Comparison of ENCODE assay signal across 8 cellular contexts in the genomic region with DNA sequence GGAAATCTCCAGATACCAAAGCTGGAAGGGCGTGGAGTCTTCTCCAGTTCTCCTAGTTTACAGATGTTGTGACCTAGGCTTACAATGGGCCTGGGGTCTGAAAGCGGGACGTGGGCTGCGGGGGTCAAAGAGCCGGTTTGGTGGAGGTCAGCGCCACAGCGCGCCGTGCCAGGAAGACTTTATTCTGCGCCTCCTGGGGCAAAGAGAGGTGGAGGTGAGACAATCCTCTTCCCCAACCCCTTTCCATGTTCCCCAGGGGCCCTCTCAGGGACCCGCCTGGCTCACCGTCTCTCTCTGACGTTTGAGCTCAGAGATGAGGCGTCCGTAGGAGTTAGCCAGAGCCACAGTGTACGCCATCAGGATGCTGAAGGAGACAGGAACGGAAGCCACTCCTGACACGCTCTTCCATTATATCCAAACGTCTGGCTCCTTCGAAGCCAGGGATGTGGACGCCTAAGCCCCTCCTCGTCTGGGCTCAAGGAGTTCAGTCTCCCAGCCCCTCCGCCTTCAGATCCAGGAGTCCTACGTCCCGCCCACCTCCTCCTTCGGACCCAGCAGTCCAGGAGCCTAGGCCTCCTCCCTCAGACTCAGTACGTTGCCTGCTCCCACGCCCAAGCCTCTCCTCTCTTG. TPM values are rescaled to one million over a fixed set of nuclear protein-coding genes. Genes with fewer than 3 reads are reported as not detected.
A peak's percentile ranks its signal among the peaks of the same experiment; 100 is the strongest.
DNase-seq lines count a peak whose midpoint lies in the region; ATAC-seq and TF ChIP-seq lines count a peak whose summit lies in the region.

No MANE protein-coding gene starts in this region.

- BruUV-seq in Caco-2 (replicated peaks; lab: Mats Ljungman, UMichigan): TSS peak; percentile 79

- H3K18ac ChIP-seq in H9 (ENCODE audit: insufficient read length, low read depth, low read length): peak overlapping the region; percentile 20

- H3K27ac Mint-ChIP-seq in Caco-2 (ENCODE audit: unreplicated experiment) (peak overlapping the region; percentile 87), H9 (peak overlapping the region; percentile 96 to 99 (median 97))

- H4K91ac ChIP-seq in H9 (ENCODE audit: insufficient read length, low read depth, low read length): no peak overlapping the region

- H3K27me3 Mint-ChIP-seq in Caco-2 (ENCODE audit: insufficient read depth, unreplicated experiment) (no peaks in the 10 kb centered on the region), H9 (ENCODE audit: low read depth) (peaks cover 34% of the 10 kb centered on the region)

- 0 out of 2 replicates have a peak, but pooled peaks cover 2% of the 10 kb centered on the region for H3K36me3 ChIP-seq in Caco-2 (ENCODE audit: control insufficient read depth, insufficient read depth, low read length)
- H3K36me3 ChIP-seq in gastrocnemius medialis: peaks cover 0 to 29% of the 10 kb centered on the region in 2 donors

- H3K4me1 ChIP-seq in Caco-2 (peaks cover 24% of the 10 kb centered on the region), H9 (ENCODE audit: insufficient read depth, low read length) (no peaks in the 10 kb centered on the region), gastrocnemius medialis (peaks cover 23 to 39% of the 10 kb centered on the region in 2 donors)

- no peak overlapping the region for H2BK120ac ChIP-seq in H9 (ENCODE audit: low read depth, low read length, poor library complexity, severe bottlenecking)

- POLR2A ChIA-PET in Caco-2 (lab: Charles Lee): interaction anchor here (1.5 to 3.4 kb wide), 4 partner anchors 23 to 289 kb away, joined by 3 to 30 read pairs (median 14); a partner anchor contains a TSS

- TF ChIP-seq CTCF in Caco-2 (IDR thresholded peaks at IDR 0.05; ENCODE audit: insufficient read depth in 1 of 2, low read depth in 1 of 2, low read length in 1 of 2, severe bottlenecking in 1 of 2, unreplicated experiment in 1 of 2) (no peak), H9 (conservative IDR thresholded peaks at IDR 0.05) (no peak), fibroblast of villous mesenchyme (IDR thresholded peaks at IDR 0.05; ENCODE audit: insufficient read depth, low read depth, low read length) (no peak), gastrocnemius medialis (IDR thresholded peaks at IDR 0.05 in 4 of 5, conservative IDR thresholded peaks at IDR 0.05 in 1 of 5) (no peak)

- H2BK20ac ChIP-seq in H9 (ENCODE audit: low read depth, low read length, poor library complexity, severe bottlenecking): no peak overlapping the region

- H3K23ac ChIP-seq in H9 (ENCODE audit: insufficient read length, low read depth, low read length): no peak overlapping the region

- no CpG with 5 or more reads among the region's 28 CpGs for WGBS in H9 (ENCODE audit: extremely low coverage, insufficient read length, low lambda C conversion rate)

- H3K9ac ChIP-seq in H9 (ENCODE audit: extremely low read depth, insufficient read length, low read length): peak overlapping the region; percentile 59

- no peak overlapping the region for H2BK5ac ChIP-seq in H9 (ENCODE audit: insufficient read length, low read length)

- ATAC-seq in gastrocnemius medialis: no peak
- ATAC-seq in GM21737 (IDR thresholded peaks at IDR 0.05; ENCODE audit: unreplicated experiment): no peak
- ATAC-seq in HG03571 (IDR thresholded peaks at IDR 0.05; ENCODE audit: unreplicated experiment): no peak

- peaks cover 18% of the 10 kb centered on the region for H3K23me2 ChIP-seq in H9 (ENCODE audit: insufficient read length, low read depth, low read length, poor library complexity, severe bottlenecking)

- intact Hi-C loops in Caco-2 (cut with micrococcal nuclease; ENCODE audit: unreplicated experiment) (no loop called here), gastrocnemius medialis (cut with DNase I; ENCODE audit: low total_unique reads) (loop anchor here (5.0 to 10.0 kb wide), 2 partner anchors 42 to 305 kb away; a partner anchor contains a TSS)

- H4K20me1 ChIP-seq in H9 (ENCODE audit: control insufficient read depth, insufficient read depth, insufficient read length): no peaks in the 10 kb centered on the region

- H3K9me3 Mint-ChIP-seq in Caco-2 (ENCODE audit: unreplicated experiment) (peaks cover 4% of the 10 kb centered on the region), H9 (peaks cover 0 to 3% of the 10 kb centered on the region in 2 experiments; a peak in 2 of 5 replicates)

- TF ChIP-seq POLR2A in gastrocnemius medialis (IDR thresholded peaks at IDR 0.05): no peak

- H3K27me3 ChIP-seq in Caco-2 (replicated peaks; ENCODE audit: control insufficient read depth, insufficient read depth, low read length) (no peaks in the 10 kb centered on the region), H9 (ENCODE audit: insufficient read depth, low read length) (no peaks in the 10 kb centered on the region), gastrocnemius medialis (peaks cover 8 to 10% (median 9%) of the 10 kb centered on the region in 3 donors)

- no peaks in the 10 kb centered on the region for H3K9me3 ChIP-seq in Caco-2
- H3K9me3 ChIP-seq in H9 (ENCODE audit: control insufficient read depth, low read depth, low read length): no peaks in the 10 kb centered on the region
- no peaks in the 10 kb centered on the region for H3K9me3 ChIP-seq in gastrocnemius medialis

- H3K4me3 Mint-ChIP-seq in Caco-2 (ENCODE audit: unreplicated experiment) (peak overlapping the region; percentile 79), H9 (peak overlapping the region; percentile 99 to 100)

- CTCF ChIA-PET in Caco-2 (lab: Charles Lee): interaction anchor here (1.1 to 2.3 kb wide), 5 partner anchors 8 to 29 kb away, joined by 3 to 14 read pairs (median 7); a partner anchor contains a TSS

- peaks cover 42% of the 10 kb centered on the region for H3K4me1 Mint-ChIP-seq in Caco-2 (ENCODE audit: low read depth, unreplicated experiment)
- peaks cover 33 to 41% of the 10 kb centered on the region in 2 experiments for H3K4me1 Mint-ChIP-seq in H9

- no peak overlapping the region for H3K56ac ChIP-seq in H9 (ENCODE audit: insufficient read length, low read depth, low read length)

- peak overlapping the region; percentile 53 for H3K4me3 ChIP-seq in Caco-2 (ENCODE audit: low read depth, low read length)
- peak overlapping the region; percentile 71 for H3K4me3 ChIP-seq in fibroblast of villous mesenchyme (ENCODE audit: low read depth, low read length)
- H3K4me3 ChIP-seq in gastrocnemius medialis: peak overlapping the region; percentile 65 to 87 (median 78)

- no peak overlapping the region for H4K8ac ChIP-seq in H9 (replicated peaks; ENCODE audit: insufficient read length, low read depth, low read length)

- H4K5ac ChIP-seq in H9 (ENCODE audit: insufficient read length, low read depth, low read length): no peak overlapping the region

- no peaks in the 10 kb centered on the region; the same call in 1 of the 2 replicates for H3K79me2 ChIP-seq in H9 (ENCODE audit: insufficient read depth, low read length)

- DNase-seq in Caco-2: no peak
- no peak for DNase-seq in H9
- DNase-seq in T1000 (lab: John Stamatoyannopoulos, UW): peak; percentile 36
- DNase-seq in fibroblast of villous mesenchyme (ENCODE audit: low read depth): peak; percentile 55
- DNase-seq in gastrocnemius medialis: no peak
- no peak for DNase-seq in NCI-H1694 treated with DMSO at 0.1 percent for 48 hours (lab: John Stamatoyannopoulos, UW)

- peak overlapping the region; percentile 81 for H3K4me2 ChIP-seq in H9 (ENCODE audit: insufficient read depth, insufficient read length, low read length)

- H2BK15ac ChIP-seq in H9 (ENCODE audit: low read depth, low read length): no peak overlapping the region

- H3T11ph ChIP-seq in H9 (ENCODE audit: low read length): no peak overlapping the region

- no peak overlapping the region for H3K4ac ChIP-seq in H9 (ENCODE audit: low read depth, low read length)

- no peak overlapping the region for H2BK12ac ChIP-seq in H9 (ENCODE audit: insufficient read length, low read depth, low read length)

- H3K36me3 Mint-ChIP-seq in Caco-2 (ENCODE audit: insufficient read depth, unreplicated experiment) (peaks cover 75% of the 10 kb centered on the region), H9 (ENCODE audit: insufficient read depth in 1 of 3, low read depth in 3 of 3) (peaks cover 11 to 27% (median 24%) of the 10 kb centered on the region in 3 experiments)

- no peaks in the 10 kb centered on the region for H3K79me1 ChIP-seq in H9 (ENCODE audit: insufficient read depth, low read depth, low read length, poor library complexity, severe bottlenecking)

- H3K27ac ChIP-seq in H9 (ENCODE audit: insufficient read length, low read depth, low read length) (no peak overlapping the region), gastrocnemius medialis (peak overlapping the region; percentile 87 to 93 (median 92))

- H2AFZ ChIP-seq in H9 (ENCODE audit: low read length): no peak overlapping the region

- H2AK5ac ChIP-seq in H9 (ENCODE audit: insufficient read length, low read length): no peak overlapping the region

- H3K14ac ChIP-seq in H9 (ENCODE audit: insufficient read depth, low read length): 0 out of 2 replicates have a peak overlapping the region, but pooled peaks have one; percentile 15

- in situ Hi-C loops in gastrocnemius medialis (cut with MboI; ENCODE audit: low sequenced_read_pairs in 4 of 4): loop anchor here in 1 of 4 donors (5.0 kb wide), 1 partner anchor 72 kb away; no protein-coding TSS in a partner anchor

RNA-seq across cellular contexts. Expression of a gene that starts 0.8 kb away (rescaled TPM):
- total RNA-seq in Caco-2 (2022): 6.6 and 6.9 TPM in 2 replicates
- total RNA-seq in H9 (2021): 5.4 and 7.1 TPM in 2 replicates
- total RNA-seq in fibroblast of villous mesenchyme: 4.7 and 4.8 TPM in 2 replicates
- total RNA-seq in gastrocnemius medialis: 10 to 100 TPM in 3 of 4 donors, 1 to 10 TPM in 1; 6.5 to 14.2 (median 11.9) TPM

RNA-seq across cellular contexts. Expression of a gene that starts 12.7 kb away (rescaled TPM):
- total RNA-seq in Caco-2 (2022): 38.9 and 45.9 TPM in 2 replicates
- 12.2 and 12.7 TPM in 2 replicates for total RNA-seq in H9 (2021)
- 0.32 TPM in 1 of 2 replicates, not detected in the other for total RNA-seq in fibroblast of villous mesenchyme
- total RNA-seq in gastrocnemius medialis: 1 to 10 TPM in 1 of 4 donors, under 1 TPM in 1, not detected in 2; 0.87 to 1.6 TPM

RNA-seq across cellular contexts. Expression of a gene that starts 22.7 kb away (rescaled TPM):
- 77.7 and 82.1 TPM in 2 replicates for total RNA-seq in Caco-2 (2022)
- 91.2 and 95.0 TPM in 2 replicates for total RNA-seq in H9 (2021)
- total RNA-seq in fibroblast of villous mesenchyme: 7.3 and 7.7 TPM in 2 replicates
- 10 to 100 TPM in 2 of 4 donors, 1 to 10 TPM in 2; 5.1 to 14.0 (median 10.2) TPM for total RNA-seq in gastrocnemius medialis

RNA-seq across cellular contexts. Expression of a gene that starts 29.1 kb away (rescaled TPM):
- 137 and 149 TPM in 2 replicates for total RNA-seq in Caco-2 (2022)
- 100 and 103 TPM in 2 replicates for total RNA-seq in H9 (2021)
- total RNA-seq in fibroblast of villous mesenchyme: 60.2 and 73.4 TPM in 2 replicates
- total RNA-seq in gastrocnemius medialis: 10 to 100 TPM; 11.6 to 36.4 (median 19.3) TPM

RNA-seq across cellular contexts. Expression of a gene that starts 30.8 kb away (rescaled TPM):
- total RNA-seq in Caco-2 (2022): 42.6 TPM in 2 replicates
- 28.3 and 29.0 TPM in 2 replicates for total RNA-seq in H9 (2021)
- 82.5 and 83.8 TPM in 2 replicates for total RNA-seq in fibroblast of villous mesenchyme
- 10 to 100 TPM; 40.9 to 48.9 (median 43.9) TPM for total RNA-seq in gastrocnemius medialis

Comparison
In these comparisons a context has a peak if more than half of its experiments do, and no peak if none do; other contexts are left out.
1. DNase-seq: peak in T1000 (single experiment) and fibroblast of villous mesenchyme (single experiment); none in Caco-2 (0 of 2), H9 (single experiment), gastrocnemius medialis (0 of 2) and NCI-H1694 treated with DMSO at 0.1 percent for 48 hours (single experiment).
2. Peak in every context shown above with its lines, with median percentiles within 50 percentile points of each other: H3K4me3 ChIP-seq.